ENCODE assay signal across 19 cellular contexts in genomic region chr11:639324-639977, GRCh38. TPM values are rescaled to one million over a fixed set of nuclear protein-coding genes. Genes with fewer than 3 reads are reported as not detected.
DNase-seq lines count a peak whose midpoint lies in the region; ATAC-seq and TF ChIP-seq lines count a peak whose summit lies in the region.
"Had no signal": no experiment of that assay in that cellular context is flagged by ENCODE, and none has a peak within 500 bp of the region (broad histone marks: within the 10 kb centered on the region; RNA-seq: fewer than 3 reads in every experiment).

No MANE protein-coding gene starts in this region.

- CTCF ChIA-PET in activated CD8-positive, alpha-beta T cell treated with anti-CD3 and anti-CD28 coated beads, Interleukin-2, amount 10 ng/mL, durations not matched to agents 7 days and 5 days (lab: Charles Lee) = no interaction called here

- intact Hi-C loops in natural killer cell (cut with micrococcal nuclease) = no loop called here

- no peak for DNase-seq in natural killer cell
- DNase-seq in natural killer cell treated with Interleukin-12 subunit alpha and Interleukin-12 subunit beta and Interleukin-15 and Interleukin-18, amount 100 ng/mL, for 72 hours (ENCODE audit: low spot score) = no peak
- DNase-seq in activated CD8-positive, alpha-beta T cell treated with anti-CD3 and anti-CD28 coated beads, Interleukin-2, amount 10 ng/mL, durations not matched to agents 7 days and 5 days = no peak
- no peak for DNase-seq in stimulated activated naive B cell treated with anti-CD40 and anti-IgM and Interleukin-4, amounts not matched to agents 10 μg/mL and 1 μg/mL and 100 μg/mL, for 72 hours
- DNase-seq in AML-193 (lab: John Stamatoyannopoulos, UW) = no peak
- no peak for DNase-seq in NCI-H128 (lab: John Stamatoyannopoulos, UW; ENCODE audit: unreplicated experiment)
- DNase-seq: activated CD4-positive, CD25-positive, alpha-beta regulatory T cell treated with anti-CD3 and anti-CD28 coated beads, Interleukin-2, amount 50 U/mL, for 72 hours; activated T-cell treated with anti-CD3 and anti-CD28 coated beads, Interleukin-2, amount 50 U/mL, for 1 hour; anterior cingulate cortex; KBM-7; mucosa of descending colon; NCI-H1436; NCI-H2227 treated with DMSO at 0.1 percent for 48 hours; stimulated activated CD4-positive, alpha-beta T cell treated with anti-CD3 and anti-CD28 coated beads, Interleukin-4, amount 100 ng/mL, for 24 hours had no signal

- H3K9ac ChIP-seq in iPS-20b (ENCODE audit: low read depth, low read length) = peak overlapping the region; percentile 12; the same call in 1 of the 2 replicates

- TF ChIP-seq CTCF in natural killer cell (IDR thresholded peaks at IDR 0.05) = no peak

- no peaks in the 10 kb centered on the region for H3K36me3 ChIP-seq in iPS-20b (ENCODE audit: insufficient read depth, low read depth, low read length)

- H3K4me3 Mint-ChIP-seq in natural killer cell = no peak overlapping the region
- H3K4me3 Mint-ChIP-seq in natural killer cell treated with Interleukin-12 subunit alpha and Interleukin-12 subunit beta and Interleukin-15 and Interleukin-18, amount 100 ng/mL, for 72 hours = no peak overlapping the region
- no peak overlapping the region for H3K4me3 Mint-ChIP-seq in activated CD8-positive, alpha-beta T cell treated with anti-CD3 and anti-CD28 coated beads, Interleukin-2, amount 10 ng/mL, durations not matched to agents 7 days and 5 days
- H3K4me3 Mint-ChIP-seq in stimulated activated naive B cell treated with anti-CD40 and anti-IgM and Interleukin-4, amounts not matched to agents 10 μg/mL and 1 μg/mL and 100 μg/mL, for 72 hours = peak overlapping the region; percentile 29 to 30

- peaks cover 5 to 19% of the 10 kb centered on the region in 2 donors for H3K4me1 Mint-ChIP-seq in natural killer cell
- peaks cover 0 to 7% of the 10 kb centered on the region in 2 donors for H3K4me1 Mint-ChIP-seq in natural killer cell treated with Interleukin-12 subunit alpha and Interleukin-12 subunit beta and Interleukin-15 and Interleukin-18, amount 100 ng/mL, for 72 hours (ENCODE audit: low read depth in 2 of 2)
- peaks cover 16% of the 10 kb centered on the region for H3K4me1 Mint-ChIP-seq in activated CD8-positive, alpha-beta T cell treated with anti-CD3 and anti-CD28 coated beads, Interleukin-2, amount 10 ng/mL, durations not matched to agents 7 days and 5 days (ENCODE audit: low read depth)
- H3K4me1 Mint-ChIP-seq in stimulated activated naive B cell treated with anti-CD40 and anti-IgM and Interleukin-4, amounts not matched to agents 10 μg/mL and 1 μg/mL and 100 μg/mL, for 72 hours = peaks cover 10 to 16% of the 10 kb centered on the region in 2 donors

- H3K27me3 Mint-ChIP-seq in natural killer cell (ENCODE audit: low read depth in 2 of 2) = peaks cover 8 to 24% of the 10 kb centered on the region in 2 donors
- peaks cover 20 to 22% of the 10 kb centered on the region in 2 donors for H3K27me3 Mint-ChIP-seq in natural killer cell treated with Interleukin-12 subunit alpha and Interleukin-12 subunit beta and Interleukin-15 and Interleukin-18, amount 100 ng/mL, for 72 hours
- H3K27me3 Mint-ChIP-seq in activated CD8-positive, alpha-beta T cell treated with anti-CD3 and anti-CD28 coated beads, Interleukin-2, amount 10 ng/mL, durations not matched to agents 7 days and 5 days (ENCODE audit: low read depth) = peaks cover 32% of the 10 kb centered on the region
- peaks cover 28 to 42% of the 10 kb centered on the region in 2 donors for H3K27me3 Mint-ChIP-seq in stimulated activated naive B cell treated with anti-CD40 and anti-IgM and Interleukin-4, amounts not matched to agents 10 μg/mL and 1 μg/mL and 100 μg/mL, for 72 hours

- no peaks in the 10 kb centered on the region for H3K36me3 Mint-ChIP-seq in natural killer cell
- H3K36me3 Mint-ChIP-seq in natural killer cell treated with Interleukin-12 subunit alpha and Interleukin-12 subunit beta and Interleukin-15 and Interleukin-18, amount 100 ng/mL, for 72 hours = no peaks in the 10 kb centered on the region
- peaks cover 4% of the 10 kb centered on the region for H3K36me3 Mint-ChIP-seq in activated CD8-positive, alpha-beta T cell treated with anti-CD3 and anti-CD28 coated beads, Interleukin-2, amount 10 ng/mL, durations not matched to agents 7 days and 5 days (ENCODE audit: low read depth)
- peaks cover 12 to 16% of the 10 kb centered on the region in 2 donors for H3K36me3 Mint-ChIP-seq in stimulated activated naive B cell treated with anti-CD40 and anti-IgM and Interleukin-4, amounts not matched to agents 10 μg/mL and 1 μg/mL and 100 μg/mL, for 72 hours

- no peak overlapping the region for H3K27ac Mint-ChIP-seq in natural killer cell
- no peak overlapping the region for H3K27ac Mint-ChIP-seq in natural killer cell treated with Interleukin-12 subunit alpha and Interleukin-12 subunit beta and Interleukin-15 and Interleukin-18, amount 100 ng/mL, for 72 hours
- H3K27ac Mint-ChIP-seq in activated CD8-positive, alpha-beta T cell treated with anti-CD3 and anti-CD28 coated beads, Interleukin-2, amount 10 ng/mL, durations not matched to agents 7 days and 5 days = no peak overlapping the region
- H3K27ac Mint-ChIP-seq in stimulated activated naive B cell treated with anti-CD40 and anti-IgM and Interleukin-4, amounts not matched to agents 10 μg/mL and 1 μg/mL and 100 μg/mL, for 72 hours = no peak overlapping the region

- no peak overlapping the region for H3K27ac ChIP-seq in iPS-20b (ENCODE audit: low read length)

- no peaks in the 10 kb centered on the region for H3K9me3 ChIP-seq in iPS-20b (ENCODE audit: insufficient read depth, low read depth, low read length)
- H3K9me3 ChIP-seq: mucosa of descending colon had no signal

- H3K27me3 ChIP-seq in iPS-20b (ENCODE audit: insufficient read depth, low read length) = peaks cover 70% of the 10 kb centered on the region

- POLR2A ChIA-PET in activated CD8-positive, alpha-beta T cell treated with anti-CD3 and anti-CD28 coated beads, Interleukin-2, amount 10 ng/mL, durations not matched to agents 7 days and 5 days (lab: Charles Lee) = no interaction called here

- ATAC-seq in natural killer cell (peak in 2 of 3 donors; percentile 25 to 30), HG02852 (IDR thresholded peaks at IDR 0.05; ENCODE audit: unreplicated experiment) (no peak)
- ATAC-seq in natural killer cell treated with Interleukin-12 subunit alpha and Interleukin-12 subunit beta and Interleukin-15 and Interleukin-18, amount 100 ng/mL, for 72 hours = no peak
- ATAC-seq in activated CD8-positive, alpha-beta T cell treated with anti-CD3 and anti-CD28 coated beads, Interleukin-2, amount 10 ng/mL, durations not matched to agents 7 days and 5 days = peak; percentile 32
- peak; percentile 8 to 15 for ATAC-seq in stimulated activated naive B cell treated with anti-CD40 and anti-IgM and Interleukin-4, amounts not matched to agents 10 μg/mL and 1 μg/mL and 100 μg/mL, for 72 hours (replicated peaks)
- ATAC-seq: mucosa of descending colon had no signal

- peak overlapping the region; percentile 62; the same call in 1 of the 2 replicates for H3K4me3 ChIP-seq in iPS-20b (ENCODE audit: low read length)
- H3K4me3 ChIP-seq: mucosa of descending colon had no signal

- H3K4me1 ChIP-seq in iPS-20b (ENCODE audit: insufficient read depth, low read length) = peaks cover 4% of the 10 kb centered on the region; the same call in 1 of the 2 replicates

- no peaks in the 10 kb centered on the region for H3K9me3 Mint-ChIP-seq in natural killer cell
- H3K9me3 Mint-ChIP-seq in natural killer cell treated with Interleukin-12 subunit alpha and Interleukin-12 subunit beta and Interleukin-15 and Interleukin-18, amount 100 ng/mL, for 72 hours = no peaks in the 10 kb centered on the region
- no peaks in the 10 kb centered on the region for H3K9me3 Mint-ChIP-seq in activated CD8-positive, alpha-beta T cell treated with anti-CD3 and anti-CD28 coated beads, Interleukin-2, amount 10 ng/mL, durations not matched to agents 7 days and 5 days (ENCODE audit: insufficient read depth)
- H3K9me3 Mint-ChIP-seq in stimulated activated naive B cell treated with anti-CD40 and anti-IgM and Interleukin-4, amounts not matched to agents 10 μg/mL and 1 μg/mL and 100 μg/mL, for 72 hours = no peaks in the 10 kb centered on the region

RNA-seq across cellular contexts. Expression of gene DRD4, which starts 2.4 kb away (rescaled TPM):
- total RNA-seq in natural killer cell = 1 to 10 TPM in 1 of 3 donors, under 1 TPM in 2; 0.49 to 1.2 (median 0.61) TPM
- total RNA-seq in natural killer cell treated with Interleukin-12 subunit alpha and Interleukin-12 subunit beta and Interleukin-15 and Interleukin-18, amount 100 ng/mL, for 72 hours = 1 to 10 TPM in 1 of 2 donors, under 1 TPM in 1; 0.48 to 1.3 TPM
- under 1 TPM; 0.42 to 0.76 TPM for total RNA-seq in activated CD8-positive, alpha-beta T cell treated with anti-CD3 and anti-CD28 coated beads, Interleukin-2, amount 10 ng/mL, durations not matched to agents 7 days and 5 days
- total RNA-seq: urinary bladder had no signal

RNA-seq across cellular contexts. Expression of gene SCT, which starts 12.5 kb away (rescaled TPM):
- not detected for total RNA-seq in natural killer cell
- total RNA-seq in natural killer cell treated with Interleukin-12 subunit alpha and Interleukin-12 subunit beta and Interleukin-15 and Interleukin-18, amount 100 ng/mL, for 72 hours = not detected
- total RNA-seq in activated CD8-positive, alpha-beta T cell treated with anti-CD3 and anti-CD28 coated beads, Interleukin-2, amount 10 ng/mL, durations not matched to agents 7 days and 5 days = not detected
- total RNA-seq: dermis microvascular lymphatic vessel endothelial cell, OCI-LY7, urinary bladder had no signal

RNA-seq across cellular contexts. Expression of gene CDHR5, which starts 14.7 kb away (rescaled TPM):
- total RNA-seq in natural killer cell = not detected
- total RNA-seq in natural killer cell treated with Interleukin-12 subunit alpha and Interleukin-12 subunit beta and Interleukin-15 and Interleukin-18, amount 100 ng/mL, for 72 hours = not detected
- total RNA-seq in activated CD8-positive, alpha-beta T cell treated with anti-CD3 and anti-CD28 coated beads, Interleukin-2, amount 10 ng/mL, durations not matched to agents 7 days and 5 days = not detected
- total RNA-seq: dermis microvascular lymphatic vessel endothelial cell, OCI-LY7, urinary bladder had no signal

RNA-seq across cellular contexts. Expression of gene IRF7, which starts 23.7 kb away (rescaled TPM):
- 10 to 100 TPM; 63.3 to 97.3 (median 77.3) TPM for total RNA-seq in natural killer cell
- 10 to 100 TPM; 33.7 to 34.9 TPM for total RNA-seq in natural killer cell treated with Interleukin-12 subunit alpha and Interleukin-12 subunit beta and Interleukin-15 and Interleukin-18, amount 100 ng/mL, for 72 hours
- 100 to 1,000 TPM; 120 to 136 TPM for total RNA-seq in activated CD8-positive, alpha-beta T cell treated with anti-CD3 and anti-CD28 coated beads, Interleukin-2, amount 10 ng/mL, durations not matched to agents 7 days and 5 days

RNA-seq across cellular contexts. Expression of gene DEAF1, which starts 55.6 kb away (rescaled TPM):
- 10 to 100 TPM; 25.9 to 26.9 (median 26.8) TPM for total RNA-seq in natural killer cell
- 10 to 100 TPM; 23.2 to 83.6 TPM for total RNA-seq in natural killer cell treated with Interleukin-12 subunit alpha and Interleukin-12 subunit beta and Interleukin-15 and Interleukin-18, amount 100 ng/mL, for 72 hours
- 10 to 100 TPM; 34.1 to 36.7 TPM for total RNA-seq in activated CD8-positive, alpha-beta T cell treated with anti-CD3 and anti-CD28 coated beads, Interleukin-2, amount 10 ng/mL, durations not matched to agents 7 days and 5 days

Comparison
In these comparisons a context has a peak if more than half of its experiments do, and no peak if none do; other contexts are left out.
1. ATAC-seq: peak in natural killer cell (2 of 3), activated CD8-positive, alpha-beta T cell treated with anti-CD3 and anti-CD28 coated beads, Interleukin-2, amount 10 ng/mL, durations not matched to agents 7 days and 5 days (single experiment) and stimulated activated naive B cell treated with anti-CD40 and anti-IgM and Interleukin-4, amounts not matched to agents 10 μg/mL and 1 μg/mL and 100 μg/mL, for 72 hours (2 of 2); none in natural killer cell treated with Interleukin-12 subunit alpha and Interleukin-12 subunit beta and Interleukin-15 and Interleukin-18, amount 100 ng/mL, for 72 hours (0 of 2) and HG02852 (single experiment).
2. H3K4me3 Mint-ChIP-seq: peak in stimulated activated naive B cell treated with anti-CD40 and anti-IgM and Interleukin-4, amounts not matched to agents 10 μg/mL and 1 μg/mL and 100 μg/mL, for 72 hours (2 of 2); none in natural killer cell (single experiment), natural killer cell treated with Interleukin-12 subunit alpha and Interleukin-12 subunit beta and Interleukin-15 and Interleukin-18, amount 100 ng/mL, for 72 hours (single experiment) and activated CD8-positive, alpha-beta T cell treated with anti-CD3 and anti-CD28 coated beads, Interleukin-2, amount 10 ng/mL, durations not matched to agents 7 days and 5 days (single experiment).